Comparison of ENCODE assay signal across 10 cellular contexts in the genomic region with DNA sequence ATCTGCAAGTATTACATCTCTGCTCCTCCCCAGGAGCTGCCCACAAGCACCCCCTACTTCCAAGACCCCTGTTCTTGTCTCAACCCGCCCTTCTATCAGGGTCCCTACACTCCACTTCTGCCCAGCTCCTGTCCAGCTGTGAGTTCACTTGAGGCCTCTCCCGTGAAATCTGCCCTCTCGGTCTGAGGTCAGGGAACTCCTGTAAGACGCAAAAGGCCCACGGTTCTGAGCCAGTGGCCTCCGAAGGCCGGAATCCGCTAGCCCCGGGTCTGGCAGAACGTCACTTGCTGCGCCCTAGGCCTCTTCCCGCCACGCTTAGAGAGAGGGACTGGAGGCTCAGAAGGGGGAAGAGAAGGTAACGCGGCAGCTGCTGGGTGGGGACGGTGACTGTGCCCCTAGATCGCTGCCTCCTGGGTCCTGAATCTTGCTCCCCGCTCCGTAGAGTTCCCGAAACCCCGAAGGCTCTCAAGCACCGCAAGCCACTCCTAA. TPM values are rescaled to one million over a fixed set of nuclear protein-coding genes. Genes with fewer than 3 reads are reported as not detected.
DNase-seq lines count a peak whose midpoint lies in the region; ATAC-seq, FAIRE-seq and TF ChIP-seq lines count a peak whose summit lies in the region.
"Had no signal": no experiment of that assay in that cellular context is flagged by ENCODE, and none has a peak within 500 bp of the region (broad histone marks: within the 10 kb centered on the region; RNA-seq: fewer than 3 reads in every experiment).

No MANE protein-coding gene starts in this region.

- H3K4me3 ChIP-seq in GM06990 (replicated peaks; ENCODE audit: low read depth, low read length) = peak overlapping the region; percentile 64
- peak overlapping the region; percentile 52 for H3K4me3 ChIP-seq in bronchial epithelial cell (ENCODE audit: low read depth, low read length)
- H3K4me3 ChIP-seq in liver (ENCODE audit: low read depth in 1 of 3, low read length in 3 of 3) = peak overlapping the region; percentile 57 to 95 (median 86)
- peak overlapping the region in 3 of 4 donors; percentile 75 to 94 (median 88) for H3K4me3 ChIP-seq in upper lobe of left lung

- H3K4me1 ChIP-seq in liver (ENCODE audit: control insufficient read depth in 4 of 4, insufficient read depth in 4 of 4, low read length in 3 of 4) = peaks cover 1 to 28% (median 20%) of the 10 kb centered on the region in 4 donors
- H3K4me1 ChIP-seq in upper lobe of left lung = peaks cover 11 to 35% (median 27%) of the 10 kb centered on the region in 4 donors

- no peak for TF ChIP-seq POLR2A in upper lobe of left lung (IDR thresholded peaks at IDR 0.05)

- H3K9me3 ChIP-seq in liver (ENCODE audit: control insufficient read depth in 4 of 4, low read length in 3 of 4) (no peaks in the 10 kb centered on the region), upper lobe of left lung (no peaks in the 10 kb centered on the region)

- TF ChIP-seq RAD21 in liver (IDR thresholded peaks at IDR 0.05) = peak in 1 of 2 donors; percentile 25

- no peak for FAIRE-seq in bronchial epithelial cell (lab: Jason Lieb, UNC)

- H3K9ac ChIP-seq in liver (ENCODE audit: low read depth in 1 of 2, low read length in 2 of 2) = peak overlapping the region; percentile 11 to 42

- no peak for TF ChIP-seq CTCF in GM06990 (IDR thresholded peaks at IDR 0.05; ENCODE audit: insufficient read depth, low read length, poor library complexity, severe bottlenecking)
- no peak for TF ChIP-seq CTCF in bronchial epithelial cell (IDR thresholded peaks at IDR 0.05; ENCODE audit: insufficient read depth, low read length, severe bottlenecking)
- no peak for TF ChIP-seq CTCF in liver (IDR thresholded peaks at IDR 0.05; ENCODE audit: low read depth, low read length, missing input control)
- no peak for TF ChIP-seq CTCF in upper lobe of left lung (IDR thresholded peaks at IDR 0.05)

- no peaks in the 10 kb centered on the region for H3K36me3 ChIP-seq in GM06990 (ENCODE audit: control insufficient read depth, insufficient read depth, low read length)
- H3K36me3 ChIP-seq in bronchial epithelial cell (ENCODE audit: control insufficient read depth, insufficient read depth, low read length) = no peaks in the 10 kb centered on the region
- no peaks in the 10 kb centered on the region for H3K36me3 ChIP-seq in liver (ENCODE audit: control insufficient read depth in 4 of 4, insufficient read depth in 3 of 4, low read depth in 1 of 4, low read length in 3 of 4)
- H3K36me3 ChIP-seq in upper lobe of left lung = no peaks in the 10 kb centered on the region

- WGBS in liver = 10% methylated on average over 22 of the region's 22 CpGs
- 25 to 45% methylated on average over 13 to 17 of the region's 22 CpGs for WGBS in upper lobe of left lung, 2 donors

- H3K27me3 ChIP-seq in GM06990 (replicated peaks; ENCODE audit: control insufficient read depth, insufficient read depth, low read length) (peaks cover 2% of the 10 kb centered on the region; the same call in 1 of the 2 replicates), bronchial epithelial cell (ENCODE audit: control insufficient read depth, insufficient read depth, low read length) (no peaks in the 10 kb centered on the region), liver (ENCODE audit: control insufficient read depth in 4 of 4, insufficient read depth in 4 of 4, low read length in 3 of 4) (no peaks in the 10 kb centered on the region), upper lobe of left lung (peaks cover 0 to 15% (median 0%) of the 10 kb centered on the region in 4 donors)

- no peak for DNase-seq in GM06990 (ENCODE audit: extremely low read depth, insufficient read length)
- no peak for DNase-seq in bronchial epithelial cell (ENCODE audit: low read depth)
- peak in 1 of 2 donors; percentile 45 for DNase-seq in upper lobe of left lung
- DNase-seq in NCI-H1694 (lab: John Stamatoyannopoulos, UW) = no peak
- DNase-seq in NCI-H187 (lab: John Stamatoyannopoulos, UW) = no peak
- no peak for DNase-seq in middle frontal gyrus (ENCODE audit: extremely low spot score, low spot score)

- no peak for TF ChIP-seq EP300 in upper lobe of left lung (IDR thresholded peaks at IDR 0.05)

- ATAC-seq in HG03108 (IDR thresholded peaks at IDR 0.05; ENCODE audit: unreplicated experiment) = peak; percentile 13
- ATAC-seq in upper lobe of left lung (ENCODE audit: low FRiP score in 2 of 2) = peak; percentile 8 to 38

- H3K27ac ChIP-seq in liver (ENCODE audit: low read depth in 1 of 2, low read length in 2 of 2) = peak overlapping the region; percentile 71 to 79
- peak overlapping the region; percentile 8 to 92 (median 81) for H3K27ac ChIP-seq in upper lobe of left lung

TF ChIP-seq in liver, 16 proteins besides CTCF, POLR2A, EP300 and RAD21:
- TF ChIP-seq FOXA2 (IDR thresholded peaks at IDR 0.05) (no peak), RXRA (IDR thresholded peaks at IDR 0.05) (peak in 1 of 2 donors; percentile 35), GABPA (IDR thresholded peaks at IDR 0.05 in 1 of 2, conservative IDR thresholded peaks at IDR 0.05 in 1 of 2) (no peak), JUND (IDR thresholded peaks at IDR 0.05) (no peak)
- TF ChIP-seq, protein P1, sequence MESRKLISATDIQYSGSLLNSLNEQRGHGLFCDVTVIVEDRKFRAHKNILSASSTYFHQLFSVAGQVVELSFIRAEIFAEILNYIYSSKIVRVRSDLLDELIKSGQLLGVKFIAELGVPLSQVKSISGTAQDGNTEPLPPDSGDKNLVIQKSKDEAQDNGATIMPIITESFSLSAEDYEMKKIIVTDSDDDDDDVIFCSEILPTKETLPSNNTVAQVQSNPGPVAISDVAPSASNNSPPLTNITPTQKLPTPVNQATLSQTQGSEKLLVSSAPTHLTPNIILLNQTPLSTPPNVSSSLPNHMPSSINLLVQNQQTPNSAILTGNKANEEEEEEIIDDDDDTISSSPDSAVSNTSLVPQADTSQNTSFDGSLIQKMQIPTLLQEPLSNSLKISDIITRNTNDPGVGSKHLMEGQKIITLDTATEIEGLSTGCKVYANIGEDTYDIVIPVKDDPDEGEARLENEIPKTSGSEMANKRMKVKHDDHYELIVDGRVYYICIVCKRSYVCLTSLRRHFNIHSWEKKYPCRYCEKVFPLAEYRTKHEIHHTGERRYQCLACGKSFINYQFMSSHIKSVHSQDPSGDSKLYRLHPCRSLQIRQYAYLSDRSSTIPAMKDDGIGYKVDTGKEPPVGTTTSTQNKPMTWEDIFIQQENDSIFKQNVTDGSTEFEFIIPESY (IDR thresholded peaks at IDR 0.05) = no peak

RNA-seq across cellular contexts. Expression of a gene that starts 0.9 kb away (rescaled TPM):
- total RNA-seq in bronchial epithelial cell = 10.6 and 11.1 TPM in 2 replicates
- 10 to 100 TPM; 29.4 to 62.6 TPM for total RNA-seq in liver
- polyA plus RNA-seq in liver = 10 to 100 TPM; 28.4 to 50.2 TPM
- total RNA-seq in upper lobe of left lung = 100 to 1,000 TPM in 2 of 6 donors, 10 to 100 TPM in 4; 65.7 to 111 (median 91.8) TPM

RNA-seq across cellular contexts. Expression of a gene that starts 35.1 kb away (rescaled TPM):
- total RNA-seq in bronchial epithelial cell (not detected in 2 replicates), liver (not detected), upper lobe of left lung (not detected)
- polyA plus RNA-seq in liver = under 1 TPM in 1 of 2 donors, not detected in 1; 0.64 TPM
- total RNA-seq: LHCN-M2, lung microvascular endothelial cell had no signal
